In genomic region chr7:77425151-77426051, GRCh38 we compare ENCODE assay signal across 8 cellular contexts. TPM values are rescaled to one million over a fixed set of nuclear protein-coding genes. Genes with fewer than 3 reads are reported as not detected.
DNase-seq lines count a peak whose midpoint lies in the region; ATAC-seq and TF ChIP-seq lines count a peak whose summit lies in the region.

No MANE protein-coding gene starts in this region.

- TF ChIP-seq CTCF in WI38 (IDR thresholded peaks at IDR 0.05; ENCODE audit: low read depth, low read length) = no peak

- H3K27ac ChIP-seq in iPS-20b (ENCODE audit: low read length) = no peak overlapping the region

- H3K9me3 ChIP-seq in iPS-20b (ENCODE audit: insufficient read depth, low read depth, low read length) = no peaks in the 10 kb centered on the region

- DNase-seq in AG08396 (ENCODE audit: low spot score) (peak; percentile 57), T-helper 1 cell (no peak), mesenteric fat pad (ENCODE audit: low spot score) (no peak), HEK293T (ENCODE audit: extremely low spot score) (no peak), activated gamma-delta T cell treated with Interleukin-2 at 50 U/mL for 16 hours (no peak)

- CTCF ChIA-PET in HEK293T (lab: Yijun Ruan, JAX) = interaction anchor here (0.7 to 0.8 kb wide), 2 partner anchors 10 to 243 kb away, joined by 3 to 6 read pairs; no protein-coding TSS in a partner anchor

- ATAC-seq in HG02571 (IDR thresholded peaks at IDR 0.05; ENCODE audit: unreplicated experiment) = peak; percentile 23

- H3K9ac ChIP-seq in iPS-20b (ENCODE audit: low read depth, low read length) = no peak overlapping the region; the same call in 1 of the 2 replicates

- peaks cover 44% of the 10 kb centered on the region for H3K4me1 ChIP-seq in iPS-20b (ENCODE audit: insufficient read depth, low read length)

- H3K4me3 ChIP-seq in WI38 (ENCODE audit: low read depth, low read length) (peak overlapping the region; percentile 32), iPS-20b (ENCODE audit: low read length) (peak overlapping the region; percentile 57)

- POLR2A ChIA-PET in HEK293T (lab: Yijun Ruan, JAX) = no interaction called here

- H3K27me3 ChIP-seq in iPS-20b (ENCODE audit: insufficient read depth, low read length) = no peaks in the 10 kb centered on the region

- H3K36me3 ChIP-seq in iPS-20b (ENCODE audit: insufficient read depth, low read depth, low read length) = no peaks in the 10 kb centered on the region

TF ChIP-seq in HEK293T, 16 proteins besides CTCF, POLR2A, EP300 and RAD21:
- TF ChIP-seq SUZ12 (IDR thresholded peaks at IDR 0.05) (no peak), ARNT (IDR thresholded peaks at IDR 0.05) (no peak), CTBP1 (IDR thresholded peaks at IDR 0.05; ENCODE audit: borderline replicate concordance) (no peak), FOXA1 (IDR thresholded peaks at IDR 0.05) (no peak), ELF4 (IDR thresholded peaks at IDR 0.05) (no peak), ZNF384 (IDR thresholded peaks at IDR 0.05) (no peak), LEF1 (IDR thresholded peaks at IDR 0.05; ENCODE audit: borderline replicate concordance) (no peak), L3MBTL2 (conservative IDR thresholded peaks at IDR 0.05) (no peak), TARDBP (IDR thresholded peaks at IDR 0.05) (no peak), PKNOX1 (IDR thresholded peaks at IDR 0.05) (no peak), HDGF (IDR thresholded peaks at IDR 0.05; ENCODE audit: borderline replicate concordance) (no peak)

RNA-seq across cellular contexts. Expression of gene GSAP, which starts 9.3 kb away (rescaled TPM):
- 22.2 TPM for total RNA-seq in mesenteric fat pad
